ENCODE assay signal across 8 cellular contexts in the genomic region with DNA sequence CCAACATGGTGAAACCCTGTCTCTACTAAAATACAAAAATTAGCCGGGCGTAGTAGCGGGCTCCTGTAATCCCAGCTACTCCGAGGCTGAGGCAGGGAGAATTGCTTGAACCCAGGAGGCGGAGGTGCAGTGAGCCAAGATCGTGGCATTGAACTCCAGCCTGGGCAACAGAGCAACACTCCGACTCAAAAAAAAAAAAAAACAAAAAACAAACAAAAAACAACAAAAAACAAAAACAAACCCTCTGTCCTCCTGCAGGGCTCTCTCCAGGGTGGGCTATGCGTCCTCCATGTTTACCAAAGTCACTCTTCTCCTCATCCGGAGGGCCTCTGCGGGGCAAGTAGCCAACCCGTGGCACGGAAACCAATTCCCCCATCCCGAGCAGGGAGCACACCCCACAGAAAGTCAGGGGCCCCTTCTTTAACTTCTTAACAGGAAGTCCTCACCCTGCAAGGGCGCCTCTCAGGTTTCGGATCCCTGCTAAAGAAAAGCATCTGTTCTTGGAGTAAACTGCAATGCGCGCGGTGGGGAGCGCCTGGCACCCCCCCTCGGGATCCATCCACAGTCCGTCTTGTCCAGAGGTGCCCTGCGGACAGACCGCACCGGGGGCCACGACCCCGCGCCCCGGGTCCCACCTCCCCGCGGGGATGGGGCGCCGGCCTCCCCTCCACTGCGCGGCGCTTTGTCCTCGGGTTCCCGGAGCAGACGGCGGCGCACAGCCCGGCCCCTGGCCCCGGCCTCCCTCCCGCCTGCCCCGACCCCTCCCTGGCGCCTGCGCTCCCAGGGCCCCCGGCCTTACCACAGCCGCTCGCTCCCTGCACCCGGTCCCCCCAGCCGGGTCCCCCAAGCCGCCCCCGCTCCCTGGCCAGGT. TPM values are rescaled to one million over a fixed set of nuclear protein-coding genes. Genes with fewer than 3 reads are reported as not detected.
DNase-seq lines count a peak whose midpoint lies in the region; ATAC-seq, FAIRE-seq and TF ChIP-seq lines count a peak whose summit lies in the region.

No MANE protein-coding gene starts in this region.

- H3K9me3 ChIP-seq in A549 (no peaks in the 10 kb centered on the region), mucosa of rectum (ENCODE audit: control insufficient read depth in 2 of 2, low read length in 2 of 2) (no peaks in the 10 kb centered on the region), thyroid gland (no peaks in the 10 kb centered on the region)

- peaks cover 24% of the 10 kb centered on the region for H3K4me1 ChIP-seq in A549
- H3K4me1 ChIP-seq in mucosa of rectum (ENCODE audit: control insufficient read depth in 2 of 2, insufficient read depth in 2 of 2, low read length in 2 of 2) = peaks cover 55 to 64% of the 10 kb centered on the region in 2 donors
- H3K4me1 ChIP-seq in thyroid gland = peaks cover 57 to 60% of the 10 kb centered on the region in 2 donors

- TF ChIP-seq EP300 in A549 (IDR thresholded peaks at IDR 0.05) = no peak

- 48% methylated on average over 12 of the region's 53 CpGs for WGBS in A549 (ENCODE audit: missing lambda C conversion rate)
- 15 to 21% methylated on average over 19 to 22 of the region's 53 CpGs for WGBS in thyroid gland, 2 donors

- no peak for TF ChIP-seq POLR2A in A549 (IDR thresholded peaks at IDR 0.05; ENCODE audit: low read length)
- no peak for TF ChIP-seq POLR2A in thyroid gland (IDR thresholded peaks at IDR 0.05)

- H3K27ac ChIP-seq in A549 (peak overlapping the region; percentile 94 to 99), mucosa of rectum (ENCODE audit: low read depth in 2 of 2, low read length in 2 of 2) (peak overlapping the region; percentile 70 to 83), thyroid gland (peak overlapping the region; percentile 52 to 92 (median 90))

- no peak for TF ChIP-seq RAD21 in A549 (conservative IDR thresholded peaks at IDR 0.05 in 1 of 2, IDR thresholded peaks at IDR 0.05 in 1 of 2)

- CTCF ChIA-PET in A549 (lab: Yijun Ruan, JAX) = no interaction called here

- peak overlapping the region; percentile 81 for H3K4me2 ChIP-seq in A549

- no peak for FAIRE-seq in A549 (lab: Jason Lieb, UNC)

- DNase-seq in A549 (ENCODE audit: low read depth in 1 of 2, low spot score in 1 of 2) = peak in 1 of 2 experiments; percentile 18
- DNase-seq in LHCN-M2 (ENCODE audit: low read depth) = peak; percentile 38
- peak; percentile 81 for DNase-seq in activated CD8-positive, alpha-beta memory T cell treated with anti-CD3 and anti-CD28 coated beads for 24 hours
- peak; percentile 32 for DNase-seq in epidermal melanocyte (ENCODE audit: insufficient read length, low spot score)
- peak; percentile 40 to 44 for DNase-seq in thyroid gland
- DNase-seq in OCI-M2 (lab: John Stamatoyannopoulos, UW; ENCODE audit: unreplicated experiment) = no peak

- ATAC-seq in A549 = peak; percentile 11 to 23; a peak in 3 of 6 replicates
- ATAC-seq in GM19035 (IDR thresholded peaks at IDR 0.05; ENCODE audit: unreplicated experiment) = peak; percentile 35

- H3K4me3 ChIP-seq in A549 = peak overlapping the region; percentile 96
- H3K4me3 ChIP-seq in mucosa of rectum (ENCODE audit: low read length in 2 of 2) = peak overlapping the region; percentile 75 to 78
- H3K4me3 ChIP-seq in thyroid gland (replicated peaks in 1 of 3) = peak overlapping the region; percentile 10 to 72 (median 63)

- H3K9ac ChIP-seq in mucosa of rectum (ENCODE audit: low read depth in 1 of 2, low read length in 2 of 2) = peak overlapping the region; percentile 68 to 77

- no peaks in the 10 kb centered on the region for H3K27me3 ChIP-seq in mucosa of rectum (ENCODE audit: control insufficient read depth in 2 of 2, insufficient read depth in 2 of 2, low read length in 2 of 2)
- no peaks in the 10 kb centered on the region for H3K27me3 ChIP-seq in thyroid gland

- POLR2A ChIA-PET in A549 (lab: Yijun Ruan, JAX) = no interaction called here

- H3K36me3 ChIP-seq in mucosa of rectum (ENCODE audit: control insufficient read depth in 2 of 2, insufficient read depth in 2 of 2, low read length in 2 of 2) = no peaks in the 10 kb centered on the region
- no peaks in the 10 kb centered on the region for H3K36me3 ChIP-seq in thyroid gland

- TF ChIP-seq CTCF in A549 (IDR thresholded peaks at IDR 0.05) = no peak
- TF ChIP-seq CTCF in thyroid gland (IDR thresholded peaks at IDR 0.05) = no peak

- intact Hi-C loops in thyroid gland (cut with DNase I) = loop anchor here (5.0 kb wide), 1 partner anchor 160 kb away; no protein-coding TSS in a partner anchor

TF ChIP-seq in A549, 52 proteins besides CTCF, POLR2A, EP300 and RAD21:
- TF ChIP-seq ZSCAN20 (CRISPR knock-in tag; IDR thresholded peaks at IDR 0.05) (no peak), EHF (CRISPR knock-in tag; IDR thresholded peaks at IDR 0.05) (no peak), ZNF302 (CRISPR knock-in tag; IDR thresholded peaks at IDR 0.05) (no peak), MAFK (IDR thresholded peaks at IDR 0.05; ENCODE audit: partially characterized antibody) (no peak)
- TF ChIP-seq, protein P1, sequence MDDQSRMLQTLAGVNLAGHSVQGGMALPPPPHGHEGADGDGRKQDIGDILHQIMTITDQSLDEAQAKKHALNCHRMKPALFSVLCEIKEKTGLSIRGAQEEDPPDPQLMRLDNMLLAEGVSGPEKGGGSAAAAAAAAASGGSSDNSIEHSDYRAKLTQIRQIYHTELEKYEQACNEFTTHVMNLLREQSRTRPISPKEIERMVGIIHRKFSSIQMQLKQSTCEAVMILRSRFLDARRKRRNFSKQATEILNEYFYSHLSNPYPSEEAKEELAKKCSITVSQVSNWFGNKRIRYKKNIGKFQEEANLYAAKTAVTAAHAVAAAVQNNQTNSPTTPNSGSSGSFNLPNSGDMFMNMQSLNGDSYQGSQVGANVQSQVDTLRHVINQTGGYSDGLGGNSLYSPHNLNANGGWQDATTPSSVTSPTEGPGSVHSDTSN (IDR thresholded peaks at IDR 0.05) = no peak

RNA-seq across cellular contexts. Expression of gene CERK, which starts 0.7 kb away (rescaled TPM):
- polyA plus RNA-seq in A549 (2011; rRNA removed) (13.1 and 17.7 TPM in 2 replicates), A549 (2017; fragmentation: RNase III; extraction: RNeasy Plus Mini Kit Qiagen cat#74134 plus additional on column Dnase treatment) (13.8 to 15.6 TPM (median 15.6 TPM) in 3 replicates)
- polyA plus RNA-seq in A549 (2012; cell fraction: cytosol; rRNA removed) = 9.7 and 12.6 TPM in 2 replicates
- polyA plus RNA-seq in A549 (2012; cell fraction: nucleus; rRNA removed) = 9.7 and 13.4 TPM in 2 replicates
- 16.0 and 23.4 TPM in 2 replicates for polyA minus RNA-seq in A549 (2011; rRNA and poly(A)+ RNA removed)
- total RNA-seq in LHCN-M2 (2014; rRNA removed) (70.0 and 82.8 TPM in 2 replicates), thyroid gland (10 to 100 TPM; 74.6 to 84.7 (median 81.5) TPM)
- polyA plus RNA-seq in LHCN-M2 (2012) = 36.9 TPM

RNA-seq across cellular contexts. Expression of gene TBC1D22A, which starts 25.1 kb away (rescaled TPM):
- polyA plus RNA-seq in A549 (2011; rRNA removed) (10.4 and 10.8 TPM in 2 replicates), A549 (2017; fragmentation: RNase III; extraction: RNeasy Plus Mini Kit Qiagen cat#74134 plus additional on column Dnase treatment) (8.2 to 9.7 TPM (median 8.9 TPM) in 3 replicates)
- 11.2 and 11.7 TPM in 2 replicates for polyA plus RNA-seq in A549 (2012; cell fraction: cytosol; rRNA removed)
- 11.0 and 12.8 TPM in 2 replicates for polyA plus RNA-seq in A549 (2012; cell fraction: nucleus; rRNA removed)
- polyA minus RNA-seq in A549 (2011; rRNA and poly(A)+ RNA removed) = 8.2 and 12.6 TPM in 2 replicates
- total RNA-seq in LHCN-M2 (2014; rRNA removed) (13.1 and 14.0 TPM in 2 replicates), thyroid gland (10 to 100 TPM; 26.7 to 34.6 (median 33.2) TPM)
- 19.0 TPM for polyA plus RNA-seq in LHCN-M2 (2012)
